In the genomic region with DNA sequence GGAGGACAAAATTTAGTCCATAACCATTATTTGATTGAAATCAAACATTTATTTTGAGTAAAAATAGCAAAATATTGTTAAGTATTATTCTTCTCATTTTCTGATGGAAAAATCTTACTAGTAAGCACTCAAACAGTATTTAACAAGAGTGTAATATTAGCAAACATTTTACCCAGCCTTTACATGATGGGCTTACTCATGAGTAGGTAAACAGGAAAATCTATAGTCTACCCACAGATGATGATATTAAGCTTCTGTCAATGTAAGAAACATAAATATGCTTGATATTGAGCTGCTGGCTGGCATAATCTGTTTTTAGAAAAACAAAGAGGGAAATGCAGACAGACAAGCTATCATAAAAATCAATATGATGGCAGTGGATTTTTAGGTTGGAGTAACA, we compare ENCODE assay signal across 34 cellular contexts.
"Had no signal": no experiment of that assay in that cellular context is flagged by ENCODE, and none has a peak within 500 bp of the region (broad histone marks: within the 10 kb centered on the region; RNA-seq: fewer than 3 reads in every experiment).

No MANE protein-coding gene starts in this region.

- DNase-seq: Karpas-422, Kasumi-1, MG63, MM.1S, MV-4-11, NCI-H1048, NCI-H1092, NCI-H1092 treated with DMSO at 0.1 percent for 48 hours, NCI-H1105, NCI-H1105 treated with DMSO at 0.1 percent for 48 hours, NCI-H1417, NCI-H1417 treated with DMSO at 0.1 percent for 48 hours, NCI-H1436, NCI-H1436 treated with DMSO at 0.1 percent for 48 hours, NCI-H146, NCI-H1694, NCI-H1694 treated with DMSO at 0.1 percent for 48 hours, NCI-H187, NCI-H187 treated with DMSO at 0.1 percent for 48 hours, NCI-H1930, NCI-H2029, NCI-H2029 treated with DMSO at 0.1 percent for 48 hours, NCI-H2081, NCI-H2081 treated with DMSO at 0.1 percent for 48 hours, NCI-H2107, NCI-H2171, NCI-H2171 treated with DMSO at 0.1 percent for 48 hours, NCI-H2227 treated with DMSO at 0.1 percent for 48 hours, NCI-H226, NCI-H345, NCI-H446, NCI-H446 treated with DMSO at 0.1 percent for 48 hours, NCI-H510A, NCI-H510A treated with DMSO at 0.1 percent for 48 hours had no signal

- H3K36me3 ChIP-seq: MG63 had no signal

- H3K9me3 ChIP-seq: MG63 had no signal

- H3K4me3 ChIP-seq: MG63 had no signal

- H3K27me3 ChIP-seq: MG63 had no signal
